1 cellular context compared by ENCODE assay signal in the genomic region with DNA sequence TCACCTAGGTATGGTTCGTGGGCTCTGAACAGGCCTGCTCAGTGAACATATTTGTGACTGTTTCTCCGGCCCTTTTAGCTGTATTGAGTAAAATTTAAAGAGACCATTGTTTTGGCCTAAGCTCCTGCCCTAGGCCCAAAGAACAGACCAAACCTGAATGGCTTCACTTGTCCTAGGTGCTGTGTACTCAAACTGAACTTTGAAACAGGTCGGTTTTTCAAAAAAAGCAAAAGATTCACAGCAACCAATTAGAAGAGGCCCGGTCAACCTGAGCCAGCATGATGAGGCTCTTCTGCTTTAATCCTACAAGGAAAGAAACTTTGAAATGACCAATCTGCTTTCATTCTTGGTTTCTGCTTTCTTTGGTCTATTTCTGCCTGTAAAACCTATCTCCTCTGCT.
TF ChIP-seq lines count a peak whose summit lies in the region.

No MANE protein-coding gene starts in this region.

TF ChIP-seq in HepG2, 621 proteins besides CTCF, POLR2A, EP300 and RAD21 (continued from another document):
- TF ChIP-seq PTBP1 (IDR thresholded peaks at IDR 0.05; ENCODE audit: low read depth, low read length, poor library complexity, severe bottlenecking) (no peak), REPIN1 (CRISPR knock-in tag; IDR thresholded peaks at IDR 0.05; ENCODE audit: borderline replicate concordance, low read depth) (no peak), KDM6A (CRISPR knock-in tag; IDR thresholded peaks at IDR 0.05; ENCODE audit: low read depth) (0 out of 2 replicates have a peak, but pooled peaks have one; percentile 25), SOX13 (IDR thresholded peaks at IDR 0.05) (no peak), SOX13 (CRISPR knock-in tag; conservative IDR thresholded peaks at IDR 0.05 in 1 of 2, IDR thresholded peaks at IDR 0.05 in 1 of 2) (peak in 1 of 2 experiments; percentile 69; a peak in 2 of 4 replicates), HNF4G (IDR thresholded peaks at IDR 0.05; ENCODE audit: borderline replicate concordance, low read depth, low read length) (peak; percentile 54; the same call in 1 of the 2 replicates), HNF4G (CRISPR knock-in tag; IDR thresholded peaks at IDR 0.05; ENCODE audit: borderline replicate concordance, low read depth) (no peak), NFE2L2 (IDR thresholded peaks at IDR 0.05; ENCODE audit: low read length) (peak; percentile 49; the same call in 1 of the 2 replicates), SOX5 (CRISPR knock-in tag; IDR thresholded peaks at IDR 0.05; ENCODE audit: borderline replicate concordance) (peak; percentile 69; the same call in 1 of the 2 replicates), GATAD2A (CRISPR knock-in tag; IDR thresholded peaks at IDR 0.05) (0 out of 2 replicates have a peak, but pooled peaks have one; percentile 46), PRDM10 (CRISPR knock-in tag; IDR thresholded peaks at IDR 0.05; ENCODE audit: low read depth) (no peak), ZNF263 (CRISPR knock-in tag; IDR thresholded peaks at IDR 0.05) (no peak), IKZF1 (IDR thresholded peaks at IDR 0.05) (no peak), GABPA (IDR thresholded peaks at IDR 0.05; ENCODE audit: low read depth, low read length) (no peak), GABPA (CRISPR knock-in tag; IDR thresholded peaks at IDR 0.05; ENCODE audit: low read depth) (0 out of 2 replicates have a peak, but pooled peaks have one; percentile 12), JUN (CRISPR knock-in tag; IDR thresholded peaks at IDR 0.05) (no peak), ZSCAN9 (CRISPR knock-in tag; IDR thresholded peaks at IDR 0.05; ENCODE audit: borderline replicate concordance) (peak; percentile 22; the same call in 1 of the 2 replicates), ATF1 (CRISPR knock-in tag; IDR thresholded peaks at IDR 0.05) (peak; percentile 40; the same call in 1 of the 2 replicates), ELF3 (CRISPR knock-in tag; IDR thresholded peaks at IDR 0.05) (no peak), TCF12 (IDR thresholded peaks at IDR 0.05) (no peak), TCF12 (CRISPR knock-in tag; IDR thresholded peaks at IDR 0.05) (no peak), HNRNPH1 (optimal IDR thresholded peaks at IDR 0.05; ENCODE audit: low read depth, low read length) (no peak), RAD51 (IDR thresholded peaks at IDR 0.05; ENCODE audit: borderline replicate concordance) (no peak), ZBED4 (CRISPR knock-in tag; IDR thresholded peaks at IDR 0.05; ENCODE audit: borderline replicate concordance) (peak; percentile 41; the same call in 1 of the 2 replicates), ERF (CRISPR knock-in tag; IDR thresholded peaks at IDR 0.05) (0 out of 2 replicates have a peak, but pooled peaks have one; percentile 39), POLR2G (IDR thresholded peaks at IDR 0.05; ENCODE audit: low read depth, low read length) (peak; percentile 63; the same call in 1 of the 2 replicates), RCOR2 (CRISPR knock-in tag; IDR thresholded peaks at IDR 0.05) (no peak), ZNF232 (CRISPR knock-in tag; IDR thresholded peaks at IDR 0.05; ENCODE audit: borderline replicate concordance) (no peak), MTF2 (CRISPR knock-in tag; IDR thresholded peaks at IDR 0.05; ENCODE audit: borderline replicate concordance) (no peak), HOXA5 (CRISPR knock-in tag; IDR thresholded peaks at IDR 0.05) (no peak), EHMT2 (IDR thresholded peaks at IDR 0.05; ENCODE audit: borderline replicate concordance, low read depth, low read length) (peak; percentile 26; the same call in 1 of the 2 replicates), FOXM1 (CRISPR knock-in tag; IDR thresholded peaks at IDR 0.05) (peak; percentile 95), ZNF207 (IDR thresholded peaks at IDR 0.05; ENCODE audit: borderline replicate concordance) (no peak), ZNF143 (CRISPR knock-in tag; IDR thresholded peaks at IDR 0.05) (no peak), SOX6 (IDR thresholded peaks at IDR 0.05) (no peak), SOX6 (CRISPR knock-in tag; IDR thresholded peaks at IDR 0.05) (peak; percentile 76), DMAP1 (CRISPR knock-in tag; IDR thresholded peaks at IDR 0.05) (peak; percentile 40; the same call in 1 of the 2 replicates), PITX1 (CRISPR knock-in tag; IDR thresholded peaks at IDR 0.05) (peak; percentile 69; the same call in 1 of the 2 replicates), ZNF274 (CRISPR knock-in tag; IDR thresholded peaks at IDR 0.05) (no peak), FOXA1 (IDR thresholded peaks at IDR 0.05) (no peak), FOXA1 (CRISPR knock-in tag; IDR thresholded peaks at IDR 0.05) (peak; percentile 74), ZMYM4 (CRISPR knock-in tag; IDR thresholded peaks at IDR 0.05) (peak; percentile 90), ZNF362 (CRISPR knock-in tag; IDR thresholded peaks at IDR 0.05; ENCODE audit: borderline replicate concordance) (peak; percentile 61; the same call in 1 of the 2 replicates), PCBP2 (optimal IDR thresholded peaks at IDR 0.05; ENCODE audit: low read depth, low read length, poor library complexity, severe bottlenecking) (no peak), SRSF1 (optimal IDR thresholded peaks at IDR 0.05; ENCODE audit: low read depth, low read length) (no peak), RARA (CRISPR knock-in tag; IDR thresholded peaks at IDR 0.05) (0 out of 2 replicates have a peak, but pooled peaks have one; percentile 20)
- TF ChIP-seq, protein P1, sequence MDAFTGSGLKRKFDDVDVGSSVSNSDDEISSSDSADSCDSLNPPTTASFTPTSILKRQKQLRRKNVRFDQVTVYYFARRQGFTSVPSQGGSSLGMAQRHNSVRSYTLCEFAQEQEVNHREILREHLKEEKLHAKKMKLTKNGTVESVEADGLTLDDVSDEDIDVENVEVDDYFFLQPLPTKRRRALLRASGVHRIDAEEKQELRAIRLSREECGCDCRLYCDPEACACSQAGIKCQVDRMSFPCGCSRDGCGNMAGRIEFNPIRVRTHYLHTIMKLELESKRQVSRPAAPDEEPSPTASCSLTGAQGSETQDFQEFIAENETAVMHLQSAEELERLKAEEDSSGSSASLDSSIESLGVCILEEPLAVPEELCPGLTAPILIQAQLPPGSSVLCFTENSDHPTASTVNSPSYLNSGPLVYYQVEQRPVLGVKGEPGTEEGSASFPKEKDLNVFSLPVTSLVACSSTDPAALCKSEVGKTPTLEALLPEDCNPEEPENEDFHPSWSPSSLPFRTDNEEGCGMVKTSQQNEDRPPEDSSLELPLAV (CRISPR knock-in tag; conservative IDR thresholded peaks at IDR 0.05; ENCODE audit: low read depth) = no peak
- TF ChIP-seq, protein P2, sequence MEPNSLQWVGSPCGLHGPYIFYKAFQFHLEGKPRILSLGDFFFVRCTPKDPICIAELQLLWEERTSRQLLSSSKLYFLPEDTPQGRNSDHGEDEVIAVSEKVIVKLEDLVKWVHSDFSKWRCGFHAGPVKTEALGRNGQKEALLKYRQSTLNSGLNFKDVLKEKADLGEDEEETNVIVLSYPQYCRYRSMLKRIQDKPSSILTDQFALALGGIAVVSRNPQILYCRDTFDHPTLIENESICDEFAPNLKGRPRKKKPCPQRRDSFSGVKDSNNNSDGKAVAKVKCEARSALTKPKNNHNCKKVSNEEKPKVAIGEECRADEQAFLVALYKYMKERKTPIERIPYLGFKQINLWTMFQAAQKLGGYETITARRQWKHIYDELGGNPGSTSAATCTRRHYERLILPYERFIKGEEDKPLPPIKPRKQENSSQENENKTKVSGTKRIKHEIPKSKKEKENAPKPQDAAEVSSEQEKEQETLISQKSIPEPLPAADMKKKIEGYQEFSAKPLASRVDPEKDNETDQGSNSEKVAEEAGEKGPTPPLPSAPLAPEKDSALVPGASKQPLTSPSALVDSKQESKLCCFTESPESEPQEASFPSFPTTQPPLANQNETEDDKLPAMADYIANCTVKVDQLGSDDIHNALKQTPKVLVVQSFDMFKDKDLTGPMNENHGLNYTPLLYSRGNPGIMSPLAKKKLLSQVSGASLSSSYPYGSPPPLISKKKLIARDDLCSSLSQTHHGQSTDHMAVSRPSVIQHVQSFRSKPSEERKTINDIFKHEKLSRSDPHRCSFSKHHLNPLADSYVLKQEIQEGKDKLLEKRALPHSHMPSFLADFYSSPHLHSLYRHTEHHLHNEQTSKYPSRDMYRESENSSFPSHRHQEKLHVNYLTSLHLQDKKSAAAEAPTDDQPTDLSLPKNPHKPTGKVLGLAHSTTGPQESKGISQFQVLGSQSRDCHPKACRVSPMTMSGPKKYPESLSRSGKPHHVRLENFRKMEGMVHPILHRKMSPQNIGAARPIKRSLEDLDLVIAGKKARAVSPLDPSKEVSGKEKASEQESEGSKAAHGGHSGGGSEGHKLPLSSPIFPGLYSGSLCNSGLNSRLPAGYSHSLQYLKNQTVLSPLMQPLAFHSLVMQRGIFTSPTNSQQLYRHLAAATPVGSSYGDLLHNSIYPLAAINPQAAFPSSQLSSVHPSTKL (CRISPR knock-in tag; IDR thresholded peaks at IDR 0.05) = peak; percentile 47; the same call in 1 of the 2 replicates
